Comparison of ENCODE assay signal across 18 cellular contexts in genomic region chr4:108056418-108056817, GRCh38.
"Had no signal": no experiment of that assay in that cellular context is flagged by ENCODE, and none has a peak within 500 bp of the region (broad histone marks: within the 10 kb centered on the region; RNA-seq: fewer than 3 reads in every experiment).

No MANE protein-coding gene starts in this region.

- H3K36me3 Mint-ChIP-seq: activated CD8-positive, alpha-beta memory T cell treated with anti-CD3 and anti-CD28 coated beads, Interleukin-2, amount 10 ng/mL, durations not matched to agents 7 days and 5 days; naive B cell had no signal

- H3K4me3 Mint-ChIP-seq: activated CD8-positive, alpha-beta memory T cell treated with anti-CD3 and anti-CD28 coated beads, Interleukin-2, amount 10 ng/mL, durations not matched to agents 7 days and 5 days; activated T-cell treated with anti-CD3 and anti-CD28 coated beads, Interleukin-2, amount 50 U/mL, for 4 hours; naive B cell; T-helper 2 cell treated with Interferon-gamma antibody and Interleukin-4, amounts not matched to agents 5 μg/mL and 100 μg/mL, for 36 hours had no signal

- DNase-seq: activated CD4-positive, alpha-beta T cell treated with anti-CD3 and anti-CD28 coated beads, Interleukin-2, amount 50 U/mL, for 1 hour; activated CD4-positive, CD25-positive, alpha-beta regulatory T cell; activated CD8-positive, alpha-beta memory T cell treated with anti-CD3 and anti-CD28 coated beads, Interleukin-2, amount 10 ng/mL, durations not matched to agents 7 days and 5 days; activated gamma-delta T cell treated with Interleukin-2 at 50 U/mL for 16 hours; activated T-cell treated with anti-CD3 and anti-CD28 coated beads, Interleukin-2, amount 50 U/mL, for 4 hours; amniotic stem cell; caudate nucleus; foreskin fibroblast; hippocampal formation; left lung; naive B cell; small intestine; stimulated activated naive CD8-positive, alpha-beta T cell treated with anti-CD3 and anti-CD28 coated beads, Interleukin-15, Interleukin-2, amounts not matched to agents 100 U/mL and 50 U/mL, for 24 hours had no signal

- H3K36me3 ChIP-seq: left lung, right atrium auricular region, upper lobe of left lung had no signal

- H3K9me3 Mint-ChIP-seq: activated T-cell treated with anti-CD3 and anti-CD28 coated beads, Interleukin-2, amount 50 U/mL, for 4 hours; naive B cell; T-helper 2 cell treated with Interferon-gamma antibody and Interleukin-4, amounts not matched to agents 5 μg/mL and 100 μg/mL, for 36 hours had no signal

- H3K4me1 ChIP-seq: left lung, right atrium auricular region, upper lobe of left lung had no signal

- ATAC-seq: activated CD8-positive, alpha-beta memory T cell treated with anti-CD3 and anti-CD28 coated beads, Interleukin-2, amount 10 ng/mL, durations not matched to agents 7 days and 5 days; activated T-cell treated with anti-CD3 and anti-CD28 coated beads, Interleukin-2, amount 50 U/mL, for 4 hours; left lung; stimulated activated naive CD8-positive, alpha-beta T cell treated with anti-CD3 and anti-CD28 coated beads, Interleukin-15, Interleukin-2, amounts not matched to agents 100 U/mL and 50 U/mL, for 24 hours had no signal

- H3K27me3 ChIP-seq: left lung, right atrium auricular region, SJSA1, upper lobe of left lung had no signal

- H3K27ac ChIP-seq: left lung, right atrium auricular region, SJSA1, upper lobe of left lung had no signal

- H3K27ac Mint-ChIP-seq: activated CD8-positive, alpha-beta memory T cell treated with anti-CD3 and anti-CD28 coated beads, Interleukin-2, amount 10 ng/mL, durations not matched to agents 7 days and 5 days; progenitor cell of endocrine pancreas; T-helper 2 cell treated with Interferon-gamma antibody and Interleukin-4, amounts not matched to agents 5 μg/mL and 100 μg/mL, for 36 hours had no signal

- H3K27me3 Mint-ChIP-seq: activated CD8-positive, alpha-beta memory T cell treated with anti-CD3 and anti-CD28 coated beads, Interleukin-2, amount 10 ng/mL, durations not matched to agents 7 days and 5 days; naive B cell had no signal

- H3K4me3 ChIP-seq: left lung, right atrium auricular region, SJSA1, upper lobe of left lung had no signal

- H3K4me1 Mint-ChIP-seq: naive B cell had no signal

- H3K9me3 ChIP-seq: left lung, right atrium auricular region, SJSA1, upper lobe of left lung had no signal
